In the genomic region with DNA sequence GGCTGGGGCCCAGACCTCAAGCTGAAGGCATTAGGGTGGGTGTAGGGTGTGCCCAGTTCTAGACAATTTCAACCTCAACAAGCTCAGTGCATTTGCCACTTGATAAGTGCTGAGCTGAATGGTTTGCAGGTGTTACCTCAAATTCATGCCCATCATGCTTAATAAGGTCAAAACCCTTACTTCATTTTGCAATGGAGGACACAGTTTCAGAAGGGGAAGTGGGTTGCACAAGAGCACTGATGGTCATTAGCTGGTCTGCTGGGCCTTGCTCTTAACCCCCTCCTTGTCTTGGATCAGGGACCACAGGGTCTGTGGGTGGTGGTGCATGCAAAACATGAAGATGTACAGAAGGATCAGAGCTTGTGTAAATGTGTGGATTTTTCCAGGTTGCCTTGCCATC, we compare ENCODE assay signal across 25 cellular contexts.
DNase-seq lines count a peak whose midpoint lies in the region; ATAC-seq and TF ChIP-seq lines count a peak whose summit lies in the region.
"Had no signal": no experiment of that assay in that cellular context is flagged by ENCODE, and none has a peak within 500 bp of the region (broad histone marks: within the 10 kb centered on the region; RNA-seq: fewer than 3 reads in every experiment).

No MANE protein-coding gene starts in this region.

- H3K9me3 Mint-ChIP-seq in WTC11, result peaks cover 3% of the 10 kb centered on the region

- DNase-seq in NK-92 treated with Interleukin-12 subunit alpha and Interleukin-12 subunit beta, amount 100 ng/mL, for 24 hours (lab: John Stamatoyannopoulos, UW), result peak; percentile 28
- no peak for DNase-seq in NK-92 (lab: John Stamatoyannopoulos, UW; ENCODE audit: unreplicated experiment)
- DNase-seq in RWPE2 (ENCODE audit: low spot score), result no peak
- DNase-seq in left lung, result no peak
- DNase-seq in WTC11 (ENCODE audit: low spot score), result no peak
- no peak for DNase-seq in NCI-H1930 (lab: John Stamatoyannopoulos, UW)
- DNase-seq in NCI-H748 (lab: John Stamatoyannopoulos, UW; ENCODE audit: unreplicated experiment), result no peak
- DNase-seq: 8988T; activated CD4-positive, alpha-beta T cell treated with anti-CD3 and anti-CD28 coated beads for 4 hours; activated naive CD8-positive, alpha-beta T cell treated with anti-CD3 and anti-CD28 coated beads, Interleukin-2, amount 10 ng/mL, durations not matched to agents 7 days and 5 days; activated T-cell treated with anti-CD3 and anti-CD28 coated beads, Interleukin-2, amount 50 U/mL, for 1 hour; BE2C; central memory CD4-positive, alpha-beta T cell; glutamatergic neuron; NCI-H2029 treated with DMSO at 0.1 percent for 48 hours; NCI-H526 treated with DMSO at 0.1 percent for 48 hours; RPMI8226; stimulated activated CD4-positive, alpha-beta T cell treated with anti-CD3 and anti-CD28 coated beads, Interleukin-15, amount 100 ng/mL, for 24 hours; stimulated activated naive CD4-positive, alpha-beta T cell treated with Interleukin-2 at 50 U/mL for 16 hours had no signal

- H3K4me3 ChIP-seq in RWPE2 (ENCODE audit: severe bottlenecking) (no peak overlapping the region), left lung (no peak overlapping the region), subcutaneous abdominal adipose tissue (ENCODE audit: low read depth in 1 of 5, low read length in 5 of 5) (no peak overlapping the region)
- H3K4me3 ChIP-seq: lung, thoracic aorta had no signal

- TF ChIP-seq CTCF in RWPE2 (IDR thresholded peaks at IDR 0.05; ENCODE audit: poor library complexity, severe bottlenecking), result no peak
- no peak for TF ChIP-seq CTCF in left lung (IDR thresholded peaks at IDR 0.05)
- no peak for TF ChIP-seq CTCF in WTC11 (IDR thresholded peaks at IDR 0.05)

- CTCF ChIA-PET in WTC11 (lab: Charles Lee), result interaction anchor here (1.9 kb wide), 1 partner anchor 22 kb away, joined by 5 read pairs; no protein-coding TSS in a partner anchor

- peaks cover 21% of the 10 kb centered on the region for H3K4me1 Mint-ChIP-seq in WTC11

- H3K9me3 ChIP-seq in RWPE2 (ENCODE audit: severe bottlenecking), result peaks cover 7% of the 10 kb centered on the region
- peaks cover 4 to 10% of the 10 kb centered on the region in 2 donors for H3K9me3 ChIP-seq in left lung
- H3K9me3 ChIP-seq in subcutaneous abdominal adipose tissue (ENCODE audit: control insufficient read depth in 5 of 5, low read length in 5 of 5), result peaks cover 5 to 12% (median 10%) of the 10 kb centered on the region in 5 donors
- H3K9me3 ChIP-seq: BE2C had no signal

- H3K27ac ChIP-seq in RWPE2 (ENCODE audit: poor library complexity, severe bottlenecking) (peak overlapping the region; percentile 65), left lung (peak overlapping the region in 1 of 2 donors; percentile 94), subcutaneous abdominal adipose tissue (ENCODE audit: low read depth, low read length) (peak overlapping the region; percentile 17)
- H3K27ac ChIP-seq: parathyroid adenoma, thoracic aorta had no signal

- intact Hi-C loops in left lung (cut with DNase I), result no loop called here

- no peak overlapping the region for H3K27ac Mint-ChIP-seq in WTC11
- H3K27ac Mint-ChIP-seq: activated naive CD8-positive, alpha-beta T cell treated with anti-CD3 and anti-CD28 coated beads, Interleukin-2, amount 10 ng/mL, durations not matched to agents 7 days and 5 days; T-helper 2 cell treated with Interferon-gamma antibody and Interleukin-4, amounts not matched to agents 5 μg/mL and 100 μg/mL, for 36 hours had no signal

- H3K36me3 ChIP-seq in RWPE2 (ENCODE audit: low read depth) (no peaks in the 10 kb centered on the region), left lung (no peaks in the 10 kb centered on the region), subcutaneous abdominal adipose tissue (ENCODE audit: control insufficient read depth in 5 of 5, insufficient read depth in 5 of 5, low read length in 5 of 5) (no peaks in the 10 kb centered on the region)
- H3K36me3 ChIP-seq: BE2C, thoracic aorta had no signal

- ATAC-seq in RWPE2 (ENCODE audit: low read depth) (no peak), left lung (peak; percentile 11), WTC11 (no peak)
- ATAC-seq: sciatic nerve had no signal

- H3K27me3 ChIP-seq in RWPE2 (ENCODE audit: insufficient read depth, poor library complexity, severe bottlenecking) (no peaks in the 10 kb centered on the region), left lung (peaks cover 0 to 34% of the 10 kb centered on the region in 2 donors), subcutaneous abdominal adipose tissue (ENCODE audit: control insufficient read depth in 5 of 5, insufficient read depth in 4 of 5, low read length in 5 of 5) (peaks cover 0 to 3% (median 0%) of the 10 kb centered on the region in 5 donors)
- H3K27me3 ChIP-seq: BE2C had no signal

- H3K4me1 ChIP-seq in RWPE2 (ENCODE audit: insufficient read depth, poor library complexity, severe bottlenecking) (peaks cover 23% of the 10 kb centered on the region), left lung (peaks cover 6 to 81% of the 10 kb centered on the region in 2 donors), subcutaneous abdominal adipose tissue (ENCODE audit: control insufficient read depth in 5 of 5, insufficient read depth in 5 of 5, low read length in 5 of 5) (peaks cover 4 to 60% (median 27%) of the 10 kb centered on the region in 5 donors)
- H3K4me1 ChIP-seq: BE2C had no signal

- 0 out of 2 replicates have a peak, but pooled peaks cover 2% of the 10 kb centered on the region for H3K36me3 Mint-ChIP-seq in WTC11

- H3K9ac ChIP-seq in subcutaneous abdominal adipose tissue (ENCODE audit: low read length in 5 of 5), result no peak overlapping the region
- H3K9ac ChIP-seq: parathyroid adenoma had no signal

- H3K4me3 Mint-ChIP-seq in WTC11, result no peak overlapping the region
- H3K4me3 Mint-ChIP-seq: activated naive CD8-positive, alpha-beta T cell treated with anti-CD3 and anti-CD28 coated beads, Interleukin-2, amount 10 ng/mL, durations not matched to agents 7 days and 5 days; T-helper 2 cell treated with Interferon-gamma antibody and Interleukin-4, amounts not matched to agents 5 μg/mL and 100 μg/mL, for 36 hours had no signal

- no peaks in the 10 kb centered on the region; the same call in 1 of the 2 replicates for H3K27me3 Mint-ChIP-seq in WTC11 (ENCODE audit: low read depth)

- POLR2A ChIA-PET in WTC11 (lab: Charles Lee), result no interaction called here

TF ChIP-seq in WTC11, 78 proteins besides CTCF, POLR2A, EP300 and RAD21 (continues in another document):
- no peak for TF ChIP-seq MYBL2 (CRISPR knock-in tag; IDR thresholded peaks at IDR 0.05)
- no peak for TF ChIP-seq ELF4 (CRISPR knock-in tag; IDR thresholded peaks at IDR 0.05; ENCODE audit: low read depth)
- TF ChIP-seq PRRX2 (CRISPR knock-in tag; IDR thresholded peaks at IDR 0.05), result no peak
- TF ChIP-seq NR3C1 (CRISPR knock-in tag; conservative IDR thresholded peaks at IDR 0.05; ENCODE audit: low read depth), result no peak
- no peak for TF ChIP-seq GTF2I (CRISPR knock-in tag; conservative IDR thresholded peaks at IDR 0.05)
- no peak for TF ChIP-seq ZNF263 (CRISPR knock-in tag; IDR thresholded peaks at IDR 0.05; ENCODE audit: low read depth)
- TF ChIP-seq, protein P1, sequence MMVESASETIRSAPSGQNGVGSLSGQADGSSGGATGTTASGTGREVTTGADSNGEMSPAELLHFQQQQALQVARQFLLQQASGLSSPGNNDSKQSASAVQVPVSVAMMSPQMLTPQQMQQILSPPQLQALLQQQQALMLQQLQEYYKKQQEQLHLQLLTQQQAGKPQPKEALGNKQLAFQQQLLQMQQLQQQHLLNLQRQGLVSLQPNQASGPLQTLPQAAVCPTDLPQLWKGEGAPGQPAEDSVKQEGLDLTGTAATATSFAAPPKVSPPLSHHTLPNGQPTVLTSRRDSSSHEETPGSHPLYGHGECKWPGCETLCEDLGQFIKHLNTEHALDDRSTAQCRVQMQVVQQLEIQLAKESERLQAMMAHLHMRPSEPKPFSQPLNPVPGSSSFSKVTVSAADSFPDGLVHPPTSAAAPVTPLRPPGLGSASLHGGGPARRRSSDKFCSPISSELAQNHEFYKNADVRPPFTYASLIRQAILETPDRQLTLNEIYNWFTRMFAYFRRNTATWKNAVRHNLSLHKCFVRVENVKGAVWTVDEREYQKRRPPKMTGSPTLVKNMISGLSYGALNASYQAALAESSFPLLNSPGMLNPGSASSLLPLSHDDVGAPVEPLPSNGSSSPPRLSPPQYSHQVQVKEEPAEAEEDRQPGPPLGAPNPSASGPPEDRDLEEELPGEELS (CRISPR knock-in tag; IDR thresholded peaks at IDR 0.05), result no peak
- TF ChIP-seq, protein P2, sequence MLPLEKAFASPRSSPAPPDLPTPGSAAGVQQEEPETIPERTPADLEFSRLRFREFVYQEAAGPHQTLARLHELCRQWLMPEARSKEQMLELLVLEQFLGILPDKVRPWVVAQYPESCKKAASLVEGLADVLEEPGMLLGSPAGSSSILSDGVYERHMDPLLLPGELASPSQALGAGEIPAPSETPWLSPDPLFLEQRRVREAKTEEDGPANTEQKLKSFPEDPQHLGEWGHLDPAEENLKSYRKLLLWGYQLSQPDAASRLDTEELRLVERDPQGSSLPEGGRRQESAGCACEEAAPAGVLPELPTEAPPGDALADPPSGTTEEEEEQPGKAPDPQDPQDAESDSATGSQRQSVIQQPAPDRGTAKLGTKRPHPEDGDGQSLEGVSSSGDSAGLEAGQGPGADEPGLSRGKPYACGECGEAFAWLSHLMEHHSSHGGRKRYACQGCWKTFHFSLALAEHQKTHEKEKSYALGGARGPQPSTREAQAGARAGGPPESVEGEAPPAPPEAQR (CRISPR knock-in tag; IDR thresholded peaks at IDR 0.05), result no peak
- TF ChIP-seq NR1H2 (CRISPR knock-in tag; IDR thresholded peaks at IDR 0.05), result no peak
- TF ChIP-seq, protein P3, sequence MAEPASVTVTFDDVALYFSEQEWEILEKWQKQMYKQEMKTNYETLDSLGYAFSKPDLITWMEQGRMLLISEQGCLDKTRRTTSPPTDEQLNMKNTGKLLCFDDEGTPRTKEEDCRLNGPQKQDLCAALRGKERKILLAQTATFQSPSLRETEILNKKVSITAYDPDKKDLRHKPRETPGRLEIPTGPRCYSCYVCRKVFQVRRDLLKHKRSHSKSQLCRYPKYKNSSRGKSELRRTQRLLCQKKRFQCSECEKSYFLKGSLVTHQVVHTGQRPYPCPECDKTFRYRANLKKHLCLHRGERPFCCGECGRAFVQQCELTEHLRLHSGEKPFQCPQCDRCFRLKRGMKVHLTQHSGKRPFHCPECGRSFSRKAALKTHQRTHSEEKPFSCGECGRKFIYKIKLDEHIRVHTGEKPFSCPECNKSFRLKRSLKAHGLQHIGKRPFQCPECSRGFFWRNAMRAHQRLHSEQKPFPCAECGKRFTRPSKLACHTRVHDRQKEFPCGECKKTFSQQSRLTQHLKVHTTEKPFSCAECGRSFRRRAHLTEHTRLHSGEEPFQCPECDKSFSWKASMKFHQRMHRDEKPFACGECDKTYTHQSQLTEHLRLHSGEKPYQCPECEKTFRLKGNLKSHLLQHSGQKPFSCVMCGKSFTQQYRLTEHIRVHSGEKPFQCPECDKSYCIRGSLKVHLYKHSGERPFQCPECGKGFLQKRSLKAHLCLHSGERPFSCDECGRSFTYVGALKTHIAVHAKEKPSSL (CRISPR knock-in tag; conservative IDR thresholded peaks at IDR 0.05), result no peak
- TF ChIP-seq ZNF121 (CRISPR knock-in tag; IDR thresholded peaks at IDR 0.05), result no peak
- no peak for TF ChIP-seq ZNF423 (CRISPR knock-in tag; IDR thresholded peaks at IDR 0.05)
- TF ChIP-seq ETV6 (CRISPR knock-in tag; IDR thresholded peaks at IDR 0.05), result no peak
- TF ChIP-seq RORB (CRISPR knock-in tag; IDR thresholded peaks at IDR 0.05), result no peak
